Comparison of ENCODE assay signal across 9 cellular contexts in genomic region chr6:97586344-97586743, GRCh38.
DNase-seq lines count a peak whose midpoint lies in the region; ATAC-seq and TF ChIP-seq lines count a peak whose summit lies in the region.
"Had no signal": no experiment of that assay in that cellular context is flagged by ENCODE, and none has a peak within 500 bp of the region (broad histone marks: within the 10 kb centered on the region; RNA-seq: fewer than 3 reads in every experiment).

No MANE protein-coding gene starts in this region.

- TF ChIP-seq CTCF in AG10803 (conservative IDR thresholded peaks at IDR 0.05; ENCODE audit: low read length) (peak; percentile 56), GM20000 (IDR thresholded peaks at IDR 0.05; ENCODE audit: extremely low read depth, missing control alignments) (no peak), fibroblast of the aortic adventitia (IDR thresholded peaks at IDR 0.05; ENCODE audit: insufficient read depth, low read length) (no peak), tibial artery (IDR thresholded peaks at IDR 0.05) (no peak)

- no peaks in the 10 kb centered on the region for H3K36me3 ChIP-seq in tibial artery

- no peaks in the 10 kb centered on the region for H3K27me3 ChIP-seq in tibial artery

- H3K4me1 ChIP-seq in tibial artery = no peaks in the 10 kb centered on the region

- H3K4me3 ChIP-seq in AG10803 (ENCODE audit: low read length) (no peak overlapping the region), fibroblast of the aortic adventitia (ENCODE audit: low read depth, low read length) (no peak overlapping the region), tibial artery (no peak overlapping the region)

- H3K27ac ChIP-seq in tibial artery = no peak overlapping the region

- DNase-seq in AG10803 (ENCODE audit: low read depth) (peak; percentile 46), GM20000 (ENCODE audit: low spot score) (peak; percentile 16), NCI-H524 treated with DMSO at 0.1 percent for 48 hours (lab: John Stamatoyannopoulos, UW) (peak; percentile 1), fibroblast of the aortic adventitia (ENCODE audit: low read depth) (peak; percentile 1), tibial artery (no peak), NCI-H2107 treated with DMSO at 0.1 percent for 48 hours (lab: John Stamatoyannopoulos, UW; ENCODE audit: unreplicated experiment) (no peak)
- DNase-seq: NCI-H1092 treated with DMSO at 0.1 percent for 48 hours had no signal

- intact Hi-C loops in tibial artery (cut with DNase I; ENCODE audit: low total_unique reads) = no loop called here

- ATAC-seq in HG02981 (IDR thresholded peaks at IDR 0.05; ENCODE audit: unreplicated experiment) = no peak
- ATAC-seq in GM21381 (IDR thresholded peaks at IDR 0.05; ENCODE audit: unreplicated experiment) = no peak

- no peaks in the 10 kb centered on the region for H3K9me3 ChIP-seq in tibial artery

Comparison
In these comparisons a context has a peak if more than half of its experiments do, and no peak if none do; other contexts are left out.
1. DNase-seq: peak in AG10803 (single experiment), GM20000 (single experiment), NCI-H524 treated with DMSO at 0.1 percent for 48 hours (single experiment) and fibroblast of the aortic adventitia (single experiment); none in tibial artery (0 of 2) and NCI-H2107 treated with DMSO at 0.1 percent for 48 hours (single experiment).